ENCODE assay signal across 9 cellular contexts in genomic region chr3:188006726-188007393, GRCh38.
DNase-seq lines count a peak whose midpoint lies in the region; ATAC-seq, FAIRE-seq and TF ChIP-seq lines count a peak whose summit lies in the region.
"Had no signal": no experiment of that assay in that cellular context is flagged by ENCODE, and none has a peak within 500 bp of the region (broad histone marks: within the 10 kb centered on the region; RNA-seq: fewer than 3 reads in every experiment).

No MANE protein-coding gene starts in this region.

- intact Hi-C loops in OCI-LY7 (cut with micrococcal nuclease; ENCODE audit: unreplicated experiment) = no loop called here

- no peaks in the 10 kb centered on the region; the same call in 1 of the 2 replicates for H3K36me3 ChIP-seq in OCI-LY7 (ENCODE audit: insufficient read depth, low read length)

- POLR2A ChIA-PET in OCI-LY7 (lab: Charles Lee) = interaction anchor here (0.6 to 1.6 kb wide), 6 partner anchors 11 to 234 kb away, joined by 3 to 5 read pairs (median 4); no protein-coding TSS in a partner anchor

- peak overlapping the region; percentile 42 for H2AFZ ChIP-seq in OCI-LY7 (ENCODE audit: low read length)

- H3K9me3 ChIP-seq in OCI-LY7 (ENCODE audit: low read length) = no peaks in the 10 kb centered on the region

- no peak overlapping the region for H3K4me3 ChIP-seq in OCI-LY7 (ENCODE audit: low read depth, low read length, poor library complexity, severe bottlenecking)
- H3K4me3 ChIP-seq: coronary artery had no signal

- DNase-seq in OCI-LY7 (ENCODE audit: low spot score) = peak; percentile 60
- peak; percentile 80 for DNase-seq in glomerular visceral epithelial cell (ENCODE audit: extremely low spot score)
- DNase-seq in putamen (ENCODE audit: low spot score) = peak; percentile 45
- DNase-seq in frontal cortex (ENCODE audit: low spot score in 2 of 2) = no peak
- no peak for DNase-seq in erythroblast (lab: John Stamatoyannopoulos, UW)
- DNase-seq in mucosa of gallbladder (ENCODE audit: low spot score) = no peak
- DNase-seq: mesendoderm had no signal

- no peaks in the 10 kb centered on the region for H4K20me1 ChIP-seq in OCI-LY7 (ENCODE audit: insufficient read depth, low read length)

- ATAC-seq in HG02759 (IDR thresholded peaks at IDR 0.05; ENCODE audit: unreplicated experiment) = peak; percentile 48

- H3K9me2 ChIP-seq in OCI-LY7 (ENCODE audit: insufficient read depth, low read length) = no peaks in the 10 kb centered on the region

- FAIRE-seq in frontal cortex (lab: Jason Lieb, UNC) = no peak

- CTCF ChIA-PET in OCI-LY7 (lab: Charles Lee; ENCODE audit: unreplicated experiment) = no interaction called here

- TF ChIP-seq CTCF in OCI-LY7 (conservative IDR thresholded peaks at IDR 0.05; ENCODE audit: low read length) = no peak

- no peak overlapping the region for H3K27ac ChIP-seq in OCI-LY7 (ENCODE audit: low read depth, low read length, poor library complexity, severe bottlenecking)
- H3K27ac ChIP-seq: coronary artery had no signal

- no peak for TF ChIP-seq POLR2A in erythroblast (IDR thresholded peaks at IDR 0.05; ENCODE audit: low read length)

- H3K4me1 ChIP-seq in OCI-LY7 (ENCODE audit: insufficient read depth, low read length, poor library complexity, severe bottlenecking) = peaks cover 38% of the 10 kb centered on the region

- BruUV-seq in OCI-LY7 (replicated peaks; lab: Mats Ljungman, UMichigan) = no TSS peak

- H3K79me2 ChIP-seq in OCI-LY7 (ENCODE audit: insufficient read depth, low read depth, low read length) = no peaks in the 10 kb centered on the region

- H3K4me2 ChIP-seq in OCI-LY7 (ENCODE audit: low read length) = peak overlapping the region; percentile 31; the same call in 1 of the 2 replicates

Comparison
In these comparisons a context has a peak if more than half of its experiments do, and no peak if none do; other contexts are left out.
1. DNase-seq: peak in OCI-LY7 (single experiment), glomerular visceral epithelial cell (single experiment) and putamen (single experiment); none in frontal cortex (0 of 2), erythroblast (0 of 2) and mucosa of gallbladder (single experiment).